Comparison of ENCODE assay signal across 8 cellular contexts in the genomic region with DNA sequence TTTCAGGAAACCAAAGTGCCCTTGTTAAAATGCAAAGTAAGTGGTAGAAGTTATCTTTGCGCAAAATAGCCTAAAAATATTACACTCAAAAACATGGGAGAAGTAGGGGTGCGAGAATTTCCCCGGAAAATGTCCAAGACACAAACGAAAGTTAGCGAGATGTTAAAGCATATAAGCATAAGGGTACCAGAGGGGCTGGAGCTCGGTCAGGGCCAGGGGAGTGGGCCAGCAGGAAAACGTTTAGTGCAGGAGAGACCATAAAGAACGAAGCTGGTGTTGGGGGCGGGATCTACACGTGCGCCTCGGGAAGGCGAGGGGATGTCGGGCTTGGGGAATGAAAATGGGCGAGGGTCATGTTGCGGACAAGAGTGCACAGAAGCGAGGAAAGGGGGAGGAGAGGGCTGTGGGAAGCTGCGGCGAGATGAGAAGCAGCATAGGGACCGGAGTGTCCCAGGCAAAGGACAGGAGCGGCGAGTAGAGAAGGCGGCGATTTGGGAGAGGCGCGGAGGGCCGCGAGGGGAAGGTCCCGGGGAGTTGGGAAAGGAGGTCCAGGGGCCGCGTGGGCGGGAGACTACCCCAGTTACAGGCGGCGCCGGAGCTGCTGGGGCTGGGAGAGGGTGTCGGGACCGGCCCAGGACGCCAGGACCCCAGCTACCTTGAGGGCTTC. TPM values are rescaled to one million over a fixed set of nuclear protein-coding genes. Genes with fewer than 3 reads are reported as not detected.
DNase-seq lines count a peak whose midpoint lies in the region; FAIRE-seq and TF ChIP-seq lines count a peak whose summit lies in the region.

No MANE protein-coding gene starts in this region.

- H2BK12ac ChIP-seq in H1 (ENCODE audit: low read depth, low read length) = peak overlapping the region; percentile 89; the same call in 1 of the 2 replicates

- H2BK20ac ChIP-seq in H1 (ENCODE audit: low read length) = no peak overlapping the region

- no peak overlapping the region for H4K5ac ChIP-seq in H1 (ENCODE audit: insufficient read length, low read depth, low read length)

- H3K56ac ChIP-seq in H1 (replicated peaks; ENCODE audit: insufficient read length, low read depth, low read length) = peak overlapping the region; percentile 84

- peaks cover 5 to 65% of the 10 kb centered on the region in 2 experiments for H3K79me2 ChIP-seq in H1 (ENCODE audit: control insufficient read depth in 1 of 2, insufficient read depth in 2 of 2, low read length in 2 of 2)

- no peak overlapping the region for H3K23ac ChIP-seq in H1 (ENCODE audit: insufficient read length)

- H3K9me3 ChIP-seq in SJSA1 (replicated peaks) (no peaks in the 10 kb centered on the region), H1 (ENCODE audit: insufficient read depth in 2 of 2, low read depth in 1 of 2, low read length in 1 of 2) (no peaks in the 10 kb centered on the region), thymus (ENCODE audit: control insufficient read depth) (no peaks in the 10 kb centered on the region)

- H3K36me3 ChIP-seq in SJSA1 (peaks cover 39% of the 10 kb centered on the region), H1 (ENCODE audit: control insufficient read depth in 2 of 4, insufficient read depth in 4 of 4, low read length in 3 of 4) (peaks cover 6 to 31% (median 27%) of the 10 kb centered on the region in 4 experiments), thymus (ENCODE audit: control insufficient read depth, insufficient read depth) (peaks cover 3% of the 10 kb centered on the region)

- H3K4me3 Mint-ChIP-seq in mesothelial cell of epicardium = peak overlapping the region; percentile 93

- POLR2A ChIA-PET in H1 (lab: Charles Lee; ENCODE audit: partially characterized antibody) = interaction anchor here (0.8 to 4.0 kb wide), 16 partner anchors 13 to 148 kb away, joined by 3 to 16 read pairs (median 4); a partner anchor contains a TSS

- H3K27me3 ChIP-seq in SJSA1 (replicated peaks) (no peaks in the 10 kb centered on the region), H1 (replicated peaks in 1 of 4; ENCODE audit: control insufficient read depth in 3 of 4, extremely low read depth in 1 of 4, insufficient read depth in 3 of 4, low read length in 3 of 4) (no peaks in the 10 kb centered on the region), thymus (ENCODE audit: control insufficient read depth, insufficient read depth) (no peaks in the 10 kb centered on the region)

- no peaks in the 10 kb centered on the region for H3K27me3 Mint-ChIP-seq in mesothelial cell of epicardium (ENCODE audit: low read depth)

- H4K20me1 ChIP-seq in H1 (replicated peaks in 1 of 2; ENCODE audit: control insufficient read depth in 1 of 2, insufficient read depth in 2 of 2, low read length in 2 of 2) = peaks cover 3% of the 10 kb centered on the region in 2 experiments

- DNase-seq in stimulated activated CD4-positive, alpha-beta T cell treated with anti-CD3 and anti-CD28 coated beads, Interleukin-15, amount 100 ng/mL, for 48 hours (ENCODE audit: low read depth in 2 of 2) = peak; percentile 18 to 33
- DNase-seq in stimulated activated CD4-positive, alpha-beta T cell treated with anti-CD3 and anti-CD28 coated beads, Interleukin-15, amount 100 ng/mL, for 24 hours = no peak
- DNase-seq in HK-2 (ENCODE audit: unreplicated experiment) (peak; percentile 46), SJSA1 (ENCODE audit: low read depth in 1 of 2, low spot score in 2 of 2) (peak in 1 of 2 experiments; percentile 29), H1 (ENCODE audit: low read depth in 1 of 2, low spot score in 2 of 2) (no peak), mesothelial cell of epicardium (ENCODE audit: low spot score in 2 of 2, unreplicated experiment in 2 of 2) (peak in 1 of 2 experiments; percentile 69), GM13976 (ENCODE audit: low spot score) (no peak)

- peak overlapping the region; percentile 98; the same call in 1 of the 2 replicates for H2AFZ ChIP-seq in H1 (ENCODE audit: low read length)

- peak overlapping the region; percentile 72 for H3K4ac ChIP-seq in H1 (replicated peaks; ENCODE audit: insufficient read length, low read depth, low read length)

- peak overlapping the region; percentile 76 to 93 for H3K4me2 ChIP-seq in H1 (ENCODE audit: insufficient read depth in 1 of 2, low read depth in 2 of 2, low read length in 2 of 2)

- H3K9ac ChIP-seq in H1 (replicated peaks in 1 of 4; ENCODE audit: extremely low read depth in 1 of 4, low read depth in 3 of 4, low read length in 3 of 4) = peak overlapping the region; percentile 48 to 81 (median 66)

- peak overlapping the region; percentile 82 for H2BK120ac ChIP-seq in H1 (replicated peaks; ENCODE audit: low read depth, low read length)

- no peak for TF ChIP-seq CTCF in H1 (IDR thresholded peaks at IDR 0.05; ENCODE audit: control extremely low read depth in 1 of 3, insufficient read depth in 1 of 3, low read depth in 1 of 3, low read length in 3 of 3)
- no peak for TF ChIP-seq CTCF in mesothelial cell of epicardium (IDR thresholded peaks at IDR 0.05; ENCODE audit: unreplicated experiment)
- no peak for TF ChIP-seq CTCF in GM13976 (IDR thresholded peaks at IDR 0.05; ENCODE audit: borderline replicate concordance, control extremely low read depth, extremely low read depth, insufficient read depth, missing control alignments)

- peak overlapping the region; percentile 91 for H3K27ac Mint-ChIP-seq in mesothelial cell of epicardium

- in situ Hi-C loops in GM13976 (cut with MboI; ENCODE audit: low sequenced_read_pairs, unreplicated experiment) = no loop called here

- H3K14ac ChIP-seq in H1 (ENCODE audit: insufficient read length) = no peak overlapping the region

- H4K8ac ChIP-seq in H1 (ENCODE audit: extremely low read depth, insufficient read depth, low read length) = peak overlapping the region; percentile 81

- peak overlapping the region; percentile 76 for H3K4me3 ChIP-seq in SJSA1
- peak overlapping the region; percentile 76 to 96 (median 82) for H3K4me3 ChIP-seq in H1 (ENCODE audit: extremely low read depth in 1 of 4, insufficient read depth in 2 of 4, low read depth in 3 of 4, low read length in 4 of 4)
- H3K4me3 ChIP-seq in thymus (ENCODE audit: low read length) = peak overlapping the region; percentile 73

- H2BK15ac ChIP-seq in H1 (ENCODE audit: low read length) = no peak overlapping the region

- H3K9me3 Mint-ChIP-seq in mesothelial cell of epicardium = no peaks in the 10 kb centered on the region

- peak overlapping the region; percentile 93 for H2BK5ac ChIP-seq in H1 (ENCODE audit: low read depth, low read length)

- peaks cover 3% of the 10 kb centered on the region; the same call in 1 of the 2 replicates for H3K23me2 ChIP-seq in H1 (ENCODE audit: low read depth, low read length)

- peaks cover 11% of the 10 kb centered on the region for H3K36me3 Mint-ChIP-seq in mesothelial cell of epicardium

- peak overlapping the region; percentile 98 for H3K18ac ChIP-seq in H1 (ENCODE audit: extremely low read depth, low read length)

- H3K79me1 ChIP-seq in H1 (ENCODE audit: low read depth, low read length) = peaks cover 5% of the 10 kb centered on the region

- CTCF ChIA-PET in H1 (lab: Charles Lee; ENCODE audit: partially characterized antibody) = interaction anchor here (1.1 kb wide), 1 partner anchor 9 kb away, joined by 4 read pairs; no protein-coding TSS in a partner anchor

- FAIRE-seq in H1 (lab: Jason Lieb, UNC) = no peak

- peaks cover 31% of the 10 kb centered on the region for H3K4me1 Mint-ChIP-seq in mesothelial cell of epicardium

- peak overlapping the region; percentile 95 for H4K91ac ChIP-seq in H1 (replicated peaks; ENCODE audit: insufficient read length, low read length)

- TF ChIP-seq EP300 in H1 (IDR thresholded peaks at IDR 0.05; ENCODE audit: borderline replicate concordance in 1 of 2, low read depth in 2 of 2, low read length in 2 of 2) = no peak

- H3K27ac ChIP-seq in SJSA1 = no peak overlapping the region
- peak overlapping the region; percentile 23; the same call in 1 of the 2 replicates for H3K27ac ChIP-seq in H1 (ENCODE audit: low read depth, low read length)
- H3K27ac ChIP-seq in thymus (ENCODE audit: low read depth) = no peak overlapping the region

- H2AK5ac ChIP-seq in H1 (ENCODE audit: low read depth, low read length) = no peak overlapping the region

- WGBS in H1 (ENCODE audit: extremely low coverage in 1 of 2, insufficient coverage in 1 of 2, insufficient read length in 1 of 2, insufficient replicate concordance in 2 of 2, low coverage in 1 of 2, low lambda C conversion rate in 2 of 2, missing lambda C conversion rate in 1 of 2), 2 experiments = 2% methylated on average over 36 of the region's 38 CpGs; no CpG with 5 or more reads in 1 of the 2 experiments
- WGBS in thymus = under 1% methylated on average over 38 of the region's 38 CpGs

- TF ChIP-seq POLR2A in H1 (IDR thresholded peaks at IDR 0.05; ENCODE audit: control extremely low read depth in 1 of 2, low read depth in 2 of 2, low read length in 2 of 2) = no peak

- TF ChIP-seq RAD21 in H1 (IDR thresholded peaks at IDR 0.05 in 1 of 2, conservative IDR thresholded peaks at IDR 0.05 in 1 of 2; ENCODE audit: low read depth in 2 of 2, low read length in 2 of 2) = no peak

- H3K4me1 ChIP-seq in SJSA1 (replicated peaks) (0 out of 2 replicates have a peak, but pooled peaks cover 3% of the 10 kb centered on the region), H1 (replicated peaks in 1 of 4; ENCODE audit: control insufficient read depth in 3 of 4, insufficient read depth in 4 of 4, low read length in 3 of 4) (peaks cover 0 to 3% (median 0%) of the 10 kb centered on the region in 4 experiments; a peak in 2 of 7 replicates), thymus (ENCODE audit: control insufficient read depth, insufficient read depth, low read length) (peaks cover 16% of the 10 kb centered on the region)

RNA-seq across cellular contexts. Expression of a gene that starts 0.6 kb away (rescaled TPM):
- total RNA-seq in SJSA1 (2014; rRNA removed; shearing (Covaris generic)) = 35.8 and 81.8 TPM in 2 replicates
- total RNA-seq in H1 (2021; fragmentation: NEBNext Ultra II Directional; extraction: Animal tissue kit (Norgen Biotek cat#: 25700)) = 95.7 and 101 TPM in 2 replicates
- polyA plus RNA-seq in H1 (2011; rRNA removed) (62.2 and 80.6 TPM in 2 replicates), thymus (16.7 TPM)
- 83.3 TPM for polyA plus RNA-seq in H1 (2011; cell fraction: cytosol; rRNA removed)
- 120 TPM for polyA plus RNA-seq in H1 (2011; cell fraction: nucleus; rRNA removed)
- 64.9 to 77.3 TPM (median 75.1 TPM) in 4 replicates for polyA plus RNA-seq in H1 (2012, experiment 1 of 2)
- 18.4 TPM for polyA plus RNA-seq in H1 (2012, experiment 2 of 2)
- polyA plus RNA-seq in H1 (2013, experiment 1 of 2) = 52.4 TPM
- 45.8 TPM for polyA plus RNA-seq in H1 (2013, experiment 2 of 2)
- polyA minus RNA-seq in H1 (2011; rRNA and poly(A)+ RNA removed) = 156 and 234 TPM in 2 replicates
- 49.3 TPM for polyA minus RNA-seq in H1 (2011; cell fraction: cytosol; rRNA and poly(A)+ RNA removed)
- 83.0 TPM for polyA minus RNA-seq in H1 (2011; cell fraction: nucleus; rRNA and poly(A)+ RNA removed)
- total RNA-seq in mesothelial cell of epicardium = 58.1 to 62.6 TPM (median 58.7 TPM) in 3 replicates

RNA-seq across cellular contexts. Expression of a gene that starts 0.7 kb away (rescaled TPM):
- 22.6 and 27.3 TPM in 2 replicates for total RNA-seq in SJSA1 (2014; rRNA removed; shearing (Covaris generic))
- 11.3 and 12.4 TPM in 2 replicates for total RNA-seq in H1 (2021; fragmentation: NEBNext Ultra II Directional; extraction: Animal tissue kit (Norgen Biotek cat#: 25700))
- 3.8 and 5.8 TPM in 2 replicates for polyA plus RNA-seq in H1 (2011; rRNA removed)
- 4.9 TPM for polyA plus RNA-seq in H1 (2011; cell fraction: cytosol; rRNA removed)
- polyA plus RNA-seq in H1 (2011; cell fraction: nucleus; rRNA removed) = 5.2 TPM
- 7.0 to 16.1 TPM (median 8.4 TPM) in 4 replicates for polyA plus RNA-seq in H1 (2012, experiment 1 of 2)
- polyA plus RNA-seq in H1 (2012, experiment 2 of 2) = 2.7 TPM
- polyA plus RNA-seq in H1 (2013, experiment 1 of 2) = 2.4 TPM
- 2.7 TPM for polyA plus RNA-seq in H1 (2013, experiment 2 of 2)
- polyA minus RNA-seq in H1 (2011; rRNA and poly(A)+ RNA removed) = 10.0 and 22.0 TPM in 2 replicates
- polyA minus RNA-seq in H1 (2011; cell fraction: cytosol; rRNA and poly(A)+ RNA removed) = 5.9 TPM
- 12.7 TPM for polyA minus RNA-seq in H1 (2011; cell fraction: nucleus; rRNA and poly(A)+ RNA removed)
- total RNA-seq in mesothelial cell of epicardium = 16.3 to 21.8 TPM (median 18.9 TPM) in 3 replicates
- 6.2 TPM for polyA plus RNA-seq in thymus

RNA-seq across cellular contexts. Expression of a gene that starts 53.8 kb away (rescaled TPM):
- 57.3 and 59.8 TPM in 2 replicates for total RNA-seq in SJSA1 (2014; rRNA removed; shearing (Covaris generic))
- 52.5 and 58.3 TPM in 2 replicates for total RNA-seq in H1 (2021; fragmentation: NEBNext Ultra II Directional; extraction: Animal tissue kit (Norgen Biotek cat#: 25700))
- polyA plus RNA-seq in H1 (2011; rRNA removed) (86.1 and 88.3 TPM in 2 replicates), thymus (60.0 TPM)
- 84.9 TPM for polyA plus RNA-seq in H1 (2011; cell fraction: cytosol; rRNA removed)
- 238 TPM for polyA plus RNA-seq in H1 (2011; cell fraction: nucleus; rRNA removed)
- polyA plus RNA-seq in H1 (2012, experiment 1 of 2) = 60.0 to 72.8 TPM (median 65.5 TPM) in 4 replicates
- 37.8 TPM for polyA plus RNA-seq in H1 (2012, experiment 2 of 2)
- 53.6 TPM for polyA plus RNA-seq in H1 (2013, experiment 1 of 2)
- 49.6 TPM for polyA plus RNA-seq in H1 (2013, experiment 2 of 2)
- polyA minus RNA-seq in H1 (2011; rRNA and poly(A)+ RNA removed) = 61.9 and 68.3 TPM in 2 replicates
- polyA minus RNA-seq in H1 (2011; cell fraction: cytosol; rRNA and poly(A)+ RNA removed) = 27.6 TPM
- polyA minus RNA-seq in H1 (2011; cell fraction: nucleus; rRNA and poly(A)+ RNA removed) = 71.3 TPM
- 76.5 to 78.0 TPM (median 77.6 TPM) in 3 replicates for total RNA-seq in mesothelial cell of epicardium

RNA-seq across cellular contexts. Expression of a gene that starts 58.3 kb away (rescaled TPM):
- total RNA-seq in SJSA1 (2014; rRNA removed; shearing (Covaris generic)) = 24.4 and 28.3 TPM in 2 replicates
- 46.9 and 49.6 TPM in 2 replicates for total RNA-seq in H1 (2021; fragmentation: NEBNext Ultra II Directional; extraction: Animal tissue kit (Norgen Biotek cat#: 25700))
- polyA plus RNA-seq in H1 (2011; rRNA removed) (30.0 and 42.9 TPM in 2 replicates), thymus (28.5 TPM)
- polyA plus RNA-seq in H1 (2011; cell fraction: cytosol; rRNA removed) = 54.2 TPM
- 51.8 TPM for polyA plus RNA-seq in H1 (2011; cell fraction: nucleus; rRNA removed)
- 54.6 to 78.8 TPM (median 68.8 TPM) in 4 replicates for polyA plus RNA-seq in H1 (2012, experiment 1 of 2)
- polyA plus RNA-seq in H1 (2012, experiment 2 of 2) = 25.7 TPM
- polyA plus RNA-seq in H1 (2013, experiment 1 of 2) = 31.6 TPM
- polyA plus RNA-seq in H1 (2013, experiment 2 of 2) = 28.6 TPM
- 65.4 and 67.9 TPM in 2 replicates for polyA minus RNA-seq in H1 (2011; rRNA and poly(A)+ RNA removed)
- polyA minus RNA-seq in H1 (2011; cell fraction: cytosol; rRNA and poly(A)+ RNA removed) = 16.7 TPM
- 23.0 TPM for polyA minus RNA-seq in H1 (2011; cell fraction: nucleus; rRNA and poly(A)+ RNA removed)
- 39.5 to 43.4 TPM (median 41.3 TPM) in 3 replicates for total RNA-seq in mesothelial cell of epicardium

RNA-seq across cellular contexts. Expression of a gene that starts 58.5 kb away (rescaled TPM):
- 59.2 and 116 TPM in 2 replicates for total RNA-seq in SJSA1 (2014; rRNA removed; shearing (Covaris generic))
- total RNA-seq in H1 (2021; fragmentation: NEBNext Ultra II Directional; extraction: Animal tissue kit (Norgen Biotek cat#: 25700)) = 77.2 and 78.2 TPM in 2 replicates
- 225 and 284 TPM in 2 replicates for polyA plus RNA-seq in H1 (2011; rRNA removed)
- polyA plus RNA-seq in H1 (2011; cell fraction: cytosol; rRNA removed) = 102 TPM
- polyA plus RNA-seq in H1 (2011; cell fraction: nucleus; rRNA removed) = 180 TPM
- polyA plus RNA-seq in H1 (2012, experiment 1 of 2) = 60.3 to 108 TPM (median 95.2 TPM) in 4 replicates
- polyA plus RNA-seq in H1 (2012, experiment 2 of 2) = 104 TPM
- polyA plus RNA-seq in H1 (2013, experiment 1 of 2) = 104 TPM
- polyA plus RNA-seq in H1 (2013, experiment 2 of 2) = 125 TPM
- polyA minus RNA-seq in H1 (2011; rRNA and poly(A)+ RNA removed) = 222 and 265 TPM in 2 replicates
- polyA minus RNA-seq in H1 (2011; cell fraction: cytosol; rRNA and poly(A)+ RNA removed) = 35.6 TPM
- 64.4 TPM for polyA minus RNA-seq in H1 (2011; cell fraction: nucleus; rRNA and poly(A)+ RNA removed)
- total RNA-seq in mesothelial cell of epicardium = 107 to 112 TPM (median 111 TPM) in 3 replicates
- polyA plus RNA-seq in thymus = 62.0 TPM

Comparison
In these comparisons a context has a peak if more than half of its experiments do, and no peak if none do; other contexts are left out.
1. DNase-seq: peak in stimulated activated CD4-positive, alpha-beta T cell treated with anti-CD3 and anti-CD28 coated beads, Interleukin-15, amount 100 ng/mL, for 48 hours (2 of 2) and HK-2 (single experiment); none in stimulated activated CD4-positive, alpha-beta T cell treated with anti-CD3 and anti-CD28 coated beads, Interleukin-15, amount 100 ng/mL, for 24 hours (single experiment), H1 (0 of 2) and GM13976 (single experiment).
2. Peak in every context shown above with its lines, with median percentiles within 50 percentile points of each other: H3K4me3 ChIP-seq.